In the genomic region with DNA sequence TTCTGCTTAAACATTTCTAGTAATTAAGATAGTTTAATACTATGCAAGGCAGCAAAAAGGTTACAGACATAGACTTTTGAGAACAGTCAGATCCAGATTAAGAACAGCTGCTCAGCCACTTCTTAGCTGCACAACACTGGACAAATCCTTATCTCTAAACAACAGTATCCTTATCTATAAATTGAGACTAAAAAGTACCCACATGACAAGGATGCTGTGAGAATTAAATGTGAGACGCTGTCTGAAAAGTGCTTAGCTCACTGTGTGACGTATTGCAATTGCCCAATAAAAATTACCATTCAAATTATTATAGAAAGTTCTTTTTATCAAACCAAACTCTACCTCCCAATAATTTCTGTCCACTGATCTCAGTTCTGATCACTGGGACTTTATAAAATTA, we compare ENCODE assay signal across 13 cellular contexts.
"Had no signal": no experiment of that assay in that cellular context is flagged by ENCODE, and none has a peak within 500 bp of the region (broad histone marks: within the 10 kb centered on the region; RNA-seq: fewer than 3 reads in every experiment).

No MANE protein-coding gene starts in this region.

- ATAC-seq: activated CD4-positive, alpha-beta T cell treated with anti-CD3 and anti-CD28 coated beads for 36 hours; effector memory CD8-positive, alpha-beta T cell; left colon; right lobe of liver; stimulated activated memory B cell treated with anti-CD40 and anti-IgM and Interleukin-4, amounts not matched to agents 10 μg/mL and 1 μg/mL and 100 μg/mL, for 72 hours had no signal

- H3K4me1 Mint-ChIP-seq: stimulated activated memory B cell treated with anti-CD40 and anti-IgM and Interleukin-4, amounts not matched to agents 10 μg/mL and 1 μg/mL and 100 μg/mL, for 72 hours had no signal

- H3K9me3 Mint-ChIP-seq: activated CD4-positive, alpha-beta memory T cell treated with anti-CD3 and anti-CD28 coated beads, Interleukin-2, amount 10 ng/mL, durations not matched to agents 7 days and 5 days; activated naive CD4-positive, alpha-beta T cell treated with anti-CD3 and anti-CD28 coated beads for 36 hours; dendritic cell treated with granulocyte-macrophage colony-stimulating factor and Interleukin-4, amounts not matched to agents 40 ng/mL and 50 ng/mL, for 4 days; effector memory CD8-positive, alpha-beta T cell; natural killer cell treated with Interleukin-12 subunit alpha and Interleukin-12 subunit beta and Interleukin-15 and Interleukin-18, amount 100 ng/mL, for 72 hours; stimulated activated memory B cell treated with anti-CD40 and anti-IgM and Interleukin-4, amounts not matched to agents 10 μg/mL and 1 μg/mL and 100 μg/mL, for 72 hours had no signal

- H3K27me3 ChIP-seq: right lobe of liver had no signal

- H3K4me3 Mint-ChIP-seq: activated CD4-positive, alpha-beta memory T cell treated with anti-CD3 and anti-CD28 coated beads, Interleukin-2, amount 10 ng/mL, durations not matched to agents 7 days and 5 days; activated CD4-positive, alpha-beta T cell treated with anti-CD3 and anti-CD28 coated beads for 36 hours; activated naive CD4-positive, alpha-beta T cell treated with anti-CD3 and anti-CD28 coated beads for 36 hours; dendritic cell treated with granulocyte-macrophage colony-stimulating factor and Interleukin-4, amounts not matched to agents 40 ng/mL and 50 ng/mL, for 4 days; effector memory CD8-positive, alpha-beta T cell; natural killer cell treated with Interleukin-12 subunit alpha and Interleukin-12 subunit beta and Interleukin-15 and Interleukin-18, amount 100 ng/mL, for 72 hours; stimulated activated memory B cell treated with anti-CD40 and anti-IgM and Interleukin-4, amounts not matched to agents 10 μg/mL and 1 μg/mL and 100 μg/mL, for 72 hours had no signal

- H3K36me3 Mint-ChIP-seq: natural killer cell treated with Interleukin-12 subunit alpha and Interleukin-12 subunit beta and Interleukin-15 and Interleukin-18, amount 100 ng/mL, for 72 hours had no signal

- H3K36me3 ChIP-seq: right lobe of liver had no signal

- DNase-seq: activated CD4-positive, alpha-beta memory T cell treated with anti-CD3 and anti-CD28 coated beads, Interleukin-2, amount 10 ng/mL, durations not matched to agents 7 days and 5 days; activated CD4-positive, alpha-beta T cell treated with anti-CD3 and anti-CD28 coated beads for 36 hours; activated CD8-positive, alpha-beta memory T cell treated with anti-CD3 and anti-CD28 coated beads, Interleukin-2, amount 50 U/mL, for 48 hours; activated naive CD4-positive, alpha-beta T cell treated with anti-CD3 and anti-CD28 coated beads for 36 hours; effector memory CD8-positive, alpha-beta T cell; left colon; nucleus accumbens; right lobe of liver had no signal

- H3K4me3 ChIP-seq: right lobe of liver had no signal

- H3K9me3 ChIP-seq: right lobe of liver had no signal

- H3K27me3 Mint-ChIP-seq: activated CD4-positive, alpha-beta memory T cell treated with anti-CD3 and anti-CD28 coated beads, Interleukin-2, amount 10 ng/mL, durations not matched to agents 7 days and 5 days; activated CD4-positive, alpha-beta T cell treated with anti-CD3 and anti-CD28 coated beads for 36 hours; dendritic cell treated with granulocyte-macrophage colony-stimulating factor and Interleukin-4, amounts not matched to agents 40 ng/mL and 50 ng/mL, for 4 days; effector memory CD8-positive, alpha-beta T cell; natural killer cell treated with Interleukin-12 subunit alpha and Interleukin-12 subunit beta and Interleukin-15 and Interleukin-18, amount 100 ng/mL, for 72 hours; progenitor cell of endocrine pancreas; stimulated activated memory B cell treated with anti-CD40 and anti-IgM and Interleukin-4, amounts not matched to agents 10 μg/mL and 1 μg/mL and 100 μg/mL, for 72 hours had no signal

- H3K27ac Mint-ChIP-seq: activated CD4-positive, alpha-beta memory T cell treated with anti-CD3 and anti-CD28 coated beads, Interleukin-2, amount 10 ng/mL, durations not matched to agents 7 days and 5 days; activated CD4-positive, alpha-beta T cell treated with anti-CD3 and anti-CD28 coated beads for 36 hours; activated naive CD4-positive, alpha-beta T cell treated with anti-CD3 and anti-CD28 coated beads for 36 hours; dendritic cell treated with granulocyte-macrophage colony-stimulating factor and Interleukin-4, amounts not matched to agents 40 ng/mL and 50 ng/mL, for 4 days; effector memory CD8-positive, alpha-beta T cell; natural killer cell treated with Interleukin-12 subunit alpha and Interleukin-12 subunit beta and Interleukin-15 and Interleukin-18, amount 100 ng/mL, for 72 hours; progenitor cell of endocrine pancreas; stimulated activated memory B cell treated with anti-CD40 and anti-IgM and Interleukin-4, amounts not matched to agents 10 μg/mL and 1 μg/mL and 100 μg/mL, for 72 hours had no signal

- H3K27ac ChIP-seq: epithelial cell of prostate, right lobe of liver had no signal
